8 cellular contexts compared by ENCODE assay signal in the genomic region with DNA sequence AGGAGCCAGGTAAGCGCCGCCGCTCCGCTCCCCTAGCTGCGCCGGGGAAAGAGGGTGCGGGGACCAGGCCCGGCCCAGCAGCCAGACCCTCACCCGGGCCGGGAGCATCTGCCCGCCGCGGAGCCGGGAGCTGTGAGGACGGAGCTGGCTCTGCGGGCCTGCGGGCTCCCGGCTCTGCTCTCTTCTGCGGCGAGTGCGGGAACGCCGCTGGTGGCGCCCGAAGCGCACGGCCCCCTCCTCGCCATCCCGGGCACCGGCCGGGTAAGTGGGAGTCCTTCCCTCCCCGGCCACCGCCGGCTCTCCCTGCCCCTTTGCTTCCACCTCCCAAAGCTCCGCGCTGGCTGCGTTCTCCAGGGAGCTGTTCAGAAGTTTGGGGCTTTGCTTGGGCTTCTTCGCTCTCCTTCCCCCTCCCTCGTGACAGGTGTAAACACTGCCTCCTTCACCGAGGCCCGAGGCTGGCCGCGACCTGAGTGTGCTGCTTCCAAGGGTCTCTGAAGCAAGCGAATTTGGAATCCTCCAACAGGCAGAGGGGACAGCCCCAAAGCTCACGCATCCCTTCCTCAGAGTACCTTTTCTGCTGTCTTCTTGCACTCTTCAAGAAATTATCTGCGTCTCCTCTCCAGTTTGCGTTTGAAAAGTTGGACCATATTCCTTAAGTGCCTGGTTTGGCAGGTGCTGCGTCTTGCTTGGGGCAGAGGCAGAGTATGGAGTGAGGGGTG. TPM values are rescaled to one million over a fixed set of nuclear protein-coding genes. Genes with fewer than 3 reads are reported as not detected.
DNase-seq lines count a peak whose midpoint lies in the region; ATAC-seq and TF ChIP-seq lines count a peak whose summit lies in the region.

No MANE protein-coding gene starts in this region.

- peaks cover 3% of the 10 kb centered on the region for H3K36me3 ChIP-seq in lower lobe of right lung

- no peaks in the 10 kb centered on the region for H3K9me3 Mint-ChIP-seq in T-helper 2 cell treated with Interferon-gamma antibody and Interleukin-4, amounts not matched to agents 5 μg/mL and 100 μg/mL, for 36 hours
- H3K9me3 Mint-ChIP-seq in stimulated activated effector memory CD8-positive, alpha-beta T cell treated with anti-CD3 and anti-CD28 coated beads, Interleukin-12 subunit alpha, Interleukin-12 subunit beta, amount 100 ng/mL, for 72 hours, result no peaks in the 10 kb centered on the region

- peaks cover 4% of the 10 kb centered on the region for H3K27me3 Mint-ChIP-seq in T-helper 2 cell treated with Interferon-gamma antibody and Interleukin-4, amounts not matched to agents 5 μg/mL and 100 μg/mL, for 36 hours (ENCODE audit: low read depth)

- intact Hi-C loops in lower lobe of right lung (cut with DNase I), result no loop called here

- in situ Hi-C loops in ACHN (cut with HindIII; ENCODE audit: low pct_ligation_motif_present, low pct_unique_long_range_greater_than_20kb, low sequenced_read_pairs), result no loop called here

- no peaks in the 10 kb centered on the region for H3K9me3 ChIP-seq in lower lobe of right lung

- H3K4me3 ChIP-seq in coronary artery (peak overlapping the region; percentile 90), lower lobe of right lung (peak overlapping the region; percentile 89)

- no peaks in the 10 kb centered on the region for H3K27me3 ChIP-seq in lower lobe of right lung (ENCODE audit: low read depth)

- DNase-seq in ACHN (peak; percentile 32), coronary artery (ENCODE audit: low spot score) (peak; percentile 78), lower lobe of right lung (no peak), NCI-H2029 (lab: John Stamatoyannopoulos, UW) (no peak)
- DNase-seq in T-helper 2 cell treated with Interferon-gamma antibody and Interleukin-4, amounts not matched to agents 5 μg/mL and 100 μg/mL, for 36 hours (ENCODE audit: low spot score), result no peak
- no peak for DNase-seq in stimulated activated effector memory CD8-positive, alpha-beta T cell treated with anti-CD3 and anti-CD28 coated beads, Interleukin-12 subunit alpha, Interleukin-12 subunit beta, amount 100 ng/mL, for 72 hours (ENCODE audit: low spot score in 2 of 2)

- TF ChIP-seq CTCF in coronary artery (IDR thresholded peaks at IDR 0.05) (no peak), lower lobe of right lung (IDR thresholded peaks at IDR 0.05) (no peak)

- H3K4me3 Mint-ChIP-seq in T-helper 2 cell treated with Interferon-gamma antibody and Interleukin-4, amounts not matched to agents 5 μg/mL and 100 μg/mL, for 36 hours, result peak overlapping the region; percentile 100
- peak overlapping the region; percentile 94 for H3K4me3 Mint-ChIP-seq in stimulated activated effector memory CD8-positive, alpha-beta T cell treated with anti-CD3 and anti-CD28 coated beads, Interleukin-12 subunit alpha, Interleukin-12 subunit beta, amount 100 ng/mL, for 72 hours

- ATAC-seq in GM18909 (IDR thresholded peaks at IDR 0.05; ENCODE audit: poor library complexity, unreplicated experiment) (peak; percentile 11), HG03342 (IDR thresholded peaks at IDR 0.05; ENCODE audit: unreplicated experiment) (peak; percentile 16), lower lobe of right lung (peak; percentile 61 to 67)
- peak; percentile 36 for ATAC-seq in stimulated activated effector memory CD8-positive, alpha-beta T cell treated with anti-CD3 and anti-CD28 coated beads, Interleukin-12 subunit alpha, Interleukin-12 subunit beta, amount 100 ng/mL, for 72 hours

- H3K27ac ChIP-seq in coronary artery (peak overlapping the region; percentile 94 to 95), lower lobe of right lung (peak overlapping the region; percentile 95)

- H3K27ac Mint-ChIP-seq in T-helper 2 cell treated with Interferon-gamma antibody and Interleukin-4, amounts not matched to agents 5 μg/mL and 100 μg/mL, for 36 hours, result peak overlapping the region; percentile 100
- peak overlapping the region; percentile 98 for H3K27ac Mint-ChIP-seq in stimulated activated effector memory CD8-positive, alpha-beta T cell treated with anti-CD3 and anti-CD28 coated beads, Interleukin-12 subunit alpha, Interleukin-12 subunit beta, amount 100 ng/mL, for 72 hours

- peaks cover 11% of the 10 kb centered on the region for H3K36me3 Mint-ChIP-seq in T-helper 2 cell treated with Interferon-gamma antibody and Interleukin-4, amounts not matched to agents 5 μg/mL and 100 μg/mL, for 36 hours (ENCODE audit: low read depth)
- H3K36me3 Mint-ChIP-seq in stimulated activated effector memory CD8-positive, alpha-beta T cell treated with anti-CD3 and anti-CD28 coated beads, Interleukin-12 subunit alpha, Interleukin-12 subunit beta, amount 100 ng/mL, for 72 hours, result peaks cover 41% of the 10 kb centered on the region

- peaks cover 39% of the 10 kb centered on the region for H3K4me1 Mint-ChIP-seq in T-helper 2 cell treated with Interferon-gamma antibody and Interleukin-4, amounts not matched to agents 5 μg/mL and 100 μg/mL, for 36 hours (ENCODE audit: low read depth)
- H3K4me1 Mint-ChIP-seq in stimulated activated effector memory CD8-positive, alpha-beta T cell treated with anti-CD3 and anti-CD28 coated beads, Interleukin-12 subunit alpha, Interleukin-12 subunit beta, amount 100 ng/mL, for 72 hours, result peaks cover 27% of the 10 kb centered on the region

- H3K4me1 ChIP-seq in lower lobe of right lung, result peaks cover 29% of the 10 kb centered on the region

RNA-seq across cellular contexts. Expression of gene AFTPH, which starts 0.6 kb away (rescaled TPM):
- 42.6 TPM for total RNA-seq in lower lobe of right lung

Comparison
In these comparisons a context has a peak if more than half of its experiments do, and no peak if none do; other contexts are left out.
1. DNase-seq: peak in ACHN (single experiment) and coronary artery (single experiment); none in T-helper 2 cell treated with Interferon-gamma antibody and Interleukin-4, amounts not matched to agents 5 μg/mL and 100 μg/mL, for 36 hours (single experiment), lower lobe of right lung (single experiment), stimulated activated effector memory CD8-positive, alpha-beta T cell treated with anti-CD3 and anti-CD28 coated beads, Interleukin-12 subunit alpha, Interleukin-12 subunit beta, amount 100 ng/mL, for 72 hours (0 of 2) and NCI-H2029 (single experiment).
2. ATAC-seq: peak in every context shown above with its lines; median percentile 64 in lower lobe of right lung; 36 in stimulated activated effector memory CD8-positive, alpha-beta T cell treated with anti-CD3 and anti-CD28 coated beads, Interleukin-12 subunit alpha, Interleukin-12 subunit beta, amount 100 ng/mL, for 72 hours; 16 in HG03342; 11 in GM18909.